ENCODE assay signal across 18 cellular contexts in genomic region chr13:45392811-45393210, GRCh38. TPM values are rescaled to one million over a fixed set of nuclear protein-coding genes. Genes with fewer than 3 reads are reported as not detected.
DNase-seq lines count a peak whose midpoint lies in the region; ATAC-seq and TF ChIP-seq lines count a peak whose summit lies in the region.
"Had no signal": no experiment of that assay in that cellular context is flagged by ENCODE, and none has a peak within 500 bp of the region (broad histone marks: within the 10 kb centered on the region; RNA-seq: fewer than 3 reads in every experiment).

No MANE protein-coding gene starts in this region.

- peaks cover 51% of the 10 kb centered on the region for H3K36me3 Mint-ChIP-seq in activated T-cell treated with anti-CD3 and anti-CD28 coated beads, Interleukin-2, amount 50 U/mL, for 24 hours (ENCODE audit: low read depth)

- H3K27ac Mint-ChIP-seq in activated T-cell treated with anti-CD3 and anti-CD28 coated beads, Interleukin-2, amount 50 U/mL, for 24 hours, result peak overlapping the region; percentile 22
- H3K27ac Mint-ChIP-seq: CD4-positive, alpha-beta T cell; HFFc6 had no signal

- intact Hi-C loops in left ventricle myocardium superior (cut with micrococcal nuclease) (no loop called here), psoas muscle (cut with DNase I) (no loop called here)

- ATAC-seq in left ventricle myocardium superior (peak; percentile 7), psoas muscle (peak in 1 of 4 donors; percentile 14), GM21390 (IDR thresholded peaks at IDR 0.05; ENCODE audit: unreplicated experiment) (no peak)
- ATAC-seq: A549, HCT116 had no signal

- WGBS in psoas muscle, 3 donors, result 35 to 52% (median 39%) methylated on average over 5 of the region's 5 CpGs

- no peak for DNase-seq in activated T-cell treated with anti-CD3 and anti-CD28 coated beads, Interleukin-2, amount 50 U/mL, for 24 hours
- no peak for DNase-seq in activated T-cell treated with anti-CD3 and anti-CD28 coated beads, Interleukin-2, amount 50 U/mL, for 48 hours
- DNase-seq in left ventricle myocardium superior (no peak), right atrium auricular region (ENCODE audit: low spot score) (no peak), psoas muscle (no peak), NCI-H2081 treated with DMSO at 0.1 percent for 48 hours (lab: John Stamatoyannopoulos, UW) (no peak)
- DNase-seq: AML-193; Caco-2; CD4-positive, alpha-beta T cell; GOT3; H7; HFFc6 had no signal

- TF ChIP-seq CTCF in right atrium auricular region (IDR thresholded peaks at IDR 0.05) (no peak), psoas muscle (IDR thresholded peaks at IDR 0.05) (no peak)

- H3K27me3 ChIP-seq in right atrium auricular region (no peaks in the 10 kb centered on the region), psoas muscle (ENCODE audit: insufficient read depth in 3 of 3, low read length in 2 of 3) (no peaks in the 10 kb centered on the region)

- no peak overlapping the region for H3K4me3 Mint-ChIP-seq in activated T-cell treated with anti-CD3 and anti-CD28 coated beads, Interleukin-2, amount 50 U/mL, for 24 hours
- H3K4me3 Mint-ChIP-seq: CD4-positive, alpha-beta T cell; HFFc6 had no signal

- no peaks in the 10 kb centered on the region for H3K27me3 Mint-ChIP-seq in activated T-cell treated with anti-CD3 and anti-CD28 coated beads, Interleukin-2, amount 50 U/mL, for 24 hours
- H3K27me3 Mint-ChIP-seq: CD4-positive, alpha-beta T cell had no signal

- no peak overlapping the region for H3K4me3 ChIP-seq in right atrium auricular region
- no peak overlapping the region for H3K4me3 ChIP-seq in psoas muscle
- H3K4me3 ChIP-seq: A549 had no signal

- H3K27ac ChIP-seq in right atrium auricular region (peak overlapping the region in 1 of 2 donors; percentile 34), psoas muscle (peak overlapping the region; percentile 69)
- H3K27ac ChIP-seq: 22Rv1, A549, C4-2B, HL-60 had no signal

- peaks cover 38% of the 10 kb centered on the region for H3K4me1 Mint-ChIP-seq in activated T-cell treated with anti-CD3 and anti-CD28 coated beads, Interleukin-2, amount 50 U/mL, for 24 hours (ENCODE audit: low read depth)

- no peaks in the 10 kb centered on the region for H3K9me3 ChIP-seq in right atrium auricular region
- H3K9me3 ChIP-seq in psoas muscle, result no peaks in the 10 kb centered on the region
- H3K9me3 ChIP-seq: A549, Caco-2 had no signal

- H3K36me3 ChIP-seq in right atrium auricular region (peaks cover 27% of the 10 kb centered on the region), psoas muscle (ENCODE audit: insufficient read depth in 1 of 2, low read depth in 1 of 2) (peaks cover 0 to 20% of the 10 kb centered on the region in 2 donors)

- no peaks in the 10 kb centered on the region for H3K9me3 Mint-ChIP-seq in activated T-cell treated with anti-CD3 and anti-CD28 coated beads, Interleukin-2, amount 50 U/mL, for 24 hours
- H3K9me3 Mint-ChIP-seq: CD4-positive, alpha-beta T cell; HFFc6 had no signal

- H3K4me1 ChIP-seq in right atrium auricular region (peaks cover 0 to 17% of the 10 kb centered on the region in 2 donors), psoas muscle (peaks cover 42% of the 10 kb centered on the region)
- H3K4me1 ChIP-seq: A549, Caco-2 had no signal

RNA-seq across cellular contexts. Expression of gene SLC25A30, which starts 25.4 kb away (rescaled TPM):
- total RNA-seq in left ventricle myocardium superior (194 TPM), right atrium auricular region (10 to 100 TPM; 32.6 to 38.4 TPM), psoas muscle (10 to 100 TPM; 21.7 to 69.8 (median 53.4) TPM)
- polyA plus RNA-seq in psoas muscle, result 10 to 100 TPM in 2 of 3 donors, 1 to 10 TPM in 1; 6.2 to 42.8 (median 19.3) TPM

RNA-seq across cellular contexts. Expression of gene TPT1, which starts 51.8 kb away (rescaled TPM):
- 4,849 TPM for total RNA-seq in left ventricle myocardium superior
- total RNA-seq in right atrium auricular region, result 1,000 to 10,000 TPM; 2,150 to 2,159 TPM
- total RNA-seq in psoas muscle, result over 10,000 TPM in 3 of 4 donors, 1,000 to 10,000 TPM in 1; 7,807 to 12,417 (median 11,452) TPM
- polyA plus RNA-seq in psoas muscle, result over 10,000 TPM; 17,732 to 19,074 (median 18,570) TPM
